ENCODE assay signal across 18 cellular contexts in the genomic region with DNA sequence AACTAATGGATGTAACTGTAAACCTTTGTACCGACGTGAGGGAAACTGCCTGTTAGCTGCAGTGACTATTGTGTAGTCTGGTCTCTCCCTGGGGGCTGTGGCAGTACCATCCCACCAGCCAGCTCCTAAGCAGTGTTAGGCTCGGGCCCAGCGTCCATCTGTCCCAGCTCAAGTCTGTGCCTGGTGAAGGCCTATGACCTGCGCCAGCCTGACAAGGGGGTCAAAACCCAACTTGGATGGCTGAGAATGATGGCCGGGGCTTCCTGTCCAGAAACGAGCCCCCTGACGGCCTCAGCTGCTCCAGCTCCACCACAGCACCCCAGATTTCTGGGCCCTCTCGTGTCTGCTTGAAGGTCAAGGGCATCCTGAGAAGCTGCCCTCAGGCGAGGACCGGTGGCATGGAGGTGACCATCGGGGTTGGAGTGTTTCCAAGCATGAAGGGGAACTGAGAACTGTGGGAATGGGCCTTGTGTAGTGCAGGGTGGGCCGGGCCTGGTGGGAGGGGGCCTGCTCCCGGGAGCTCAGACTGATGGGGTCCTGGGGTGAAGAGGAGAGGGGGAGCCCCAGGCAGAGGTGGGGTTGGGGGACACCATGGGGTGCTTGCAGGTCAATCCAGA. TPM values are rescaled to one million over a fixed set of nuclear protein-coding genes. Genes with fewer than 3 reads are reported as not detected.
DNase-seq lines count a peak whose midpoint lies in the region; ATAC-seq, FAIRE-seq and TF ChIP-seq lines count a peak whose summit lies in the region.
"Had no signal": no experiment of that assay in that cellular context is flagged by ENCODE, and none has a peak within 500 bp of the region (broad histone marks: within the 10 kb centered on the region; RNA-seq: fewer than 3 reads in every experiment).

No MANE protein-coding gene starts in this region.

- no peak overlapping the region for H3K4me3 Mint-ChIP-seq in nephron progenitor cell
- H3K4me3 Mint-ChIP-seq: activated naive CD8-positive, alpha-beta T cell treated with anti-CD3 and anti-CD28 coated beads for 36 hours had no signal

- ATAC-seq in heart right ventricle (peak in 4 of 8 donors; percentile 2 to 5 (median 3)), GM12878 (no peak), upper lobe of left lung (ENCODE audit: low FRiP score in 2 of 2) (no peak), GM21381 (IDR thresholded peaks at IDR 0.05; ENCODE audit: unreplicated experiment) (no peak)

- H3K27ac ChIP-seq in heart right ventricle (peak overlapping the region in 8 of 10 donors; percentile 34 to 100 (median 83)), GM12878 (ENCODE audit: control insufficient read depth, insufficient read depth) (peak overlapping the region; percentile 15; the same call in 1 of the 2 replicates), upper lobe of left lung (peak overlapping the region; percentile 94 to 97 (median 95))

- peaks cover 0 to 81% (median 17%) of the 10 kb centered on the region in 9 donors for H3K4me1 ChIP-seq in heart right ventricle
- H3K4me1 ChIP-seq in GM12878 (ENCODE audit: control insufficient read depth, insufficient read depth, low read length) = peaks cover 41% of the 10 kb centered on the region
- H3K4me1 ChIP-seq in upper lobe of left lung = peaks cover 20 to 43% (median 41%) of the 10 kb centered on the region in 4 donors

- TF ChIP-seq EP300 in GM12878 (IDR thresholded peaks at IDR 0.05; ENCODE audit: borderline replicate concordance in 1 of 2, control insufficient read depth in 1 of 2, low read depth in 2 of 2, low read length in 2 of 2) (no peak), upper lobe of left lung (IDR thresholded peaks at IDR 0.05) (no peak)

- H3K36me3 Mint-ChIP-seq in nephron progenitor cell (ENCODE audit: low read depth) = no peaks in the 10 kb centered on the region
- H3K36me3 Mint-ChIP-seq: activated naive CD8-positive, alpha-beta T cell treated with anti-CD3 and anti-CD28 coated beads for 36 hours had no signal

- TF ChIP-seq POLR2A in GM12878 (IDR thresholded peaks at IDR 0.05; ENCODE audit: low read depth, low read length) = no peak
- TF ChIP-seq POLR2A in upper lobe of left lung (IDR thresholded peaks at IDR 0.05) = no peak

- H3K9me3 Mint-ChIP-seq in nephron progenitor cell = no peaks in the 10 kb centered on the region
- H3K9me3 Mint-ChIP-seq: activated naive CD8-positive, alpha-beta T cell treated with anti-CD3 and anti-CD28 coated beads for 36 hours had no signal

- in situ Hi-C loops in GM12878 (cut with MboI) = no loop called here

- H3K36me3 ChIP-seq in heart right ventricle (no peaks in the 10 kb centered on the region), GM12878 (ENCODE audit: control insufficient read depth in 2 of 2, insufficient read depth in 2 of 2, low read length in 1 of 2) (no peaks in the 10 kb centered on the region; a peak in 1 of 4 replicates), upper lobe of left lung (no peaks in the 10 kb centered on the region)

- H3K9ac ChIP-seq in GM12878 (ENCODE audit: control insufficient read depth, insufficient read depth, low read length) = no peak overlapping the region

- intact Hi-C loops in heart right ventricle (cut with DNase I) (no loop called here), cardiac septum (cut with DNase I) (no loop called here), GM12878 (cut with micrococcal nuclease; ENCODE audit: unreplicated experiment) (no loop called here)

- CTCF ChIA-PET in GM12878 (lab: Yijun Ruan, JAX) = interaction anchor here (0.7 to 5.0 kb wide), 9 partner anchors 8 to 775 kb away, joined by 3 to 40 read pairs (median 5); a partner anchor contains a TSS

- RAD21 ChIA-PET in GM12878 (lab: Charles Lee; ENCODE audit: unreplicated experiment) = interaction anchor here (1.0 to 3.7 kb wide), 6 partner anchors 7 to 19 kb away, joined by 4 to 21 read pairs (median 12); a partner anchor contains a TSS

- H3K79me2 ChIP-seq in GM12878 (ENCODE audit: control insufficient read depth, insufficient read depth, low read length) = no peaks in the 10 kb centered on the region; the same call in 1 of the 2 replicates

- TF ChIP-seq RAD21 in GM12878 (IDR thresholded peaks at IDR 0.05; ENCODE audit: insufficient read depth, low read depth, low read length) = no peak

- no TSS peak for BruUV-seq in GM12878 (replicated peaks; lab: Mats Ljungman, UMichigan)

- H3K4me3 ChIP-seq in heart right ventricle = no peak overlapping the region
- H3K4me3 ChIP-seq in GM12878 = no peak overlapping the region
- no peak overlapping the region for H3K4me3 ChIP-seq in upper lobe of left lung

- 87 to 90% methylated on average over 14 of the region's 14 CpGs for WGBS in heart right ventricle, 2 donors
- 71% methylated on average over 14 of the region's 14 CpGs for WGBS in GM12878 (ENCODE audit: insufficient coverage, insufficient replicate concordance, low lambda C conversion rate, missing lambda C conversion rate)
- 67 to 76% methylated on average over 8 to 14 of the region's 14 CpGs for WGBS in upper lobe of left lung, 2 donors

- TF ChIP-seq CTCF in heart right ventricle (IDR thresholded peaks at IDR 0.05) = no peak
- no peak for TF ChIP-seq CTCF in GM12878 (IDR thresholded peaks at IDR 0.05 in 2 of 3, conservative IDR thresholded peaks at IDR 0.05 in 1 of 3; ENCODE audit: control insufficient read depth in 2 of 3, extremely low read depth in 1 of 3, insufficient read depth in 1 of 3, low read depth in 3 of 3, low read length in 3 of 3)
- no peak for TF ChIP-seq CTCF in upper lobe of left lung (IDR thresholded peaks at IDR 0.05)
- no peak for TF ChIP-seq CTCF in nephron progenitor cell (IDR thresholded peaks at IDR 0.05)

- no peak for FAIRE-seq in GM12878 (lab: Jason Lieb, UNC)
- FAIRE-seq: GM19239, islet of Langerhans had no signal

- no peak overlapping the region for H3K27ac Mint-ChIP-seq in nephron progenitor cell

- DNase-seq in heart right ventricle = no peak
- no peak for DNase-seq in cardiac septum (ENCODE audit: low spot score)
- DNase-seq in GM12878 (ENCODE audit: low read depth, low spot score) = no peak
- DNase-seq in midbrain (lab: John Stamatoyannopoulos, UW) = peak; percentile 9
- DNase-seq in upper lobe of left lung = no peak
- no peak for DNase-seq in activated T-cell treated with anti-CD3 and anti-CD28 coated beads, Interleukin-2, amount 50 U/mL, for 48 hours
- DNase-seq in nephron progenitor cell = no peak
- DNase-seq: activated naive CD8-positive, alpha-beta T cell treated with anti-CD3 and anti-CD28 coated beads for 36 hours; cortex of kidney; NCI-H1092; NCI-H446; stimulated activated CD8-positive, alpha-beta memory T cell treated with anti-CD3 and anti-CD28 coated beads, Interleukin-4, amount 100 ng/mL, for 48 hours; T1000 had no signal

- H4K20me1 ChIP-seq in GM12878 (ENCODE audit: control insufficient read depth, insufficient read depth) = no peaks in the 10 kb centered on the region

- H3K27me3 ChIP-seq in heart right ventricle = no peaks in the 10 kb centered on the region
- no peaks in the 10 kb centered on the region for H3K27me3 ChIP-seq in GM12878 (replicated peaks in 1 of 2; ENCODE audit: control insufficient read depth in 2 of 2, insufficient read depth in 2 of 2, low read length in 1 of 2)
- H3K27me3 ChIP-seq in upper lobe of left lung = no peaks in the 10 kb centered on the region

- no peak overlapping the region for H3K4me2 ChIP-seq in GM12878 (ENCODE audit: control insufficient read depth, insufficient read depth)

- H3K27me3 Mint-ChIP-seq in nephron progenitor cell (ENCODE audit: low read depth, poor library complexity) = peaks cover 7% of the 10 kb centered on the region
- H3K27me3 Mint-ChIP-seq: activated naive CD8-positive, alpha-beta T cell treated with anti-CD3 and anti-CD28 coated beads for 36 hours had no signal

- peaks cover 46% of the 10 kb centered on the region for H3K4me1 Mint-ChIP-seq in nephron progenitor cell

- H3K9me3 ChIP-seq in heart right ventricle = no peaks in the 10 kb centered on the region
- H3K9me3 ChIP-seq in GM12878 (replicated peaks; ENCODE audit: control insufficient read depth, insufficient read depth, low read length) = no peaks in the 10 kb centered on the region
- H3K9me3 ChIP-seq in upper lobe of left lung = no peaks in the 10 kb centered on the region

- H2AFZ ChIP-seq in GM12878 (ENCODE audit: control insufficient read depth, low read depth, low read length) = no peak overlapping the region

- POLR2A ChIA-PET in GM12878 (lab: Charles Lee) = interaction anchor here (0.7 to 8.5 kb wide), 8 partner anchors 7 to 350 kb away, joined by 3 to 94 read pairs (median 4); a partner anchor contains a TSS

- SMC1A ChIA-PET in GM12878 (lab: Charles Lee; ENCODE audit: uncharacterized antibody, unreplicated experiment) = interaction anchor here (1.7 to 5.0 kb wide), 3 partner anchors 10 to 19 kb away, joined by 6 to 36 read pairs (median 23); a partner anchor contains a TSS

RNA-seq across cellular contexts. Expression of a gene that starts 14.3 kb away (rescaled TPM):
- total RNA-seq in heart right ventricle (10 to 100 TPM in 3 of 10 donors, 1 to 10 TPM in 7; 3.4 to 38.9 (median 6.7) TPM), cardiac septum (12.0 TPM), GM12878 (2014; rRNA removed) (19.9 and 25.9 TPM in 2 replicates), GM12878 (2014; rRNA removed; fragmentation: Illumina TruSeq; extraction: Trizol) (5.9 and 6.5 TPM in 2 replicates), GM12878 (2021) (29.5 and 31.1 TPM in 2 replicates), upper lobe of left lung (100 to 1,000 TPM in 5 of 6 donors, 10 to 100 TPM in 1; 52.8 to 275 (median 179) TPM)
- polyA plus RNA-seq in heart right ventricle (10 to 100 TPM in 1 of 2 donors, 1 to 10 TPM in 1; 6.7 to 10.2 TPM), GM12878 (2011; rRNA removed) (3.6 and 10.2 TPM in 2 replicates), GM12878 (2014; fragmentation: Illumina TruSeq; extraction: Trizol) (1.3 and 8.8 TPM in 2 replicates), GM12878 (2014; fragmentation: Nextera tagmentation; extraction: Ambion mirVana) (under 1 TPM; 0.05 to 0.08 TPM), GM12878 (2014; rRNA removed) (24.5 and 30.2 TPM in 2 replicates), GM12878 (2016; fragmentation: Nextera tagmentation; extraction: Ambion mirVana) (10 to 100 TPM in 1 of 2 experiments, 1 to 10 TPM in 1; 9.2 to 15.0 TPM)
- total RNA-seq in GM12878 (2013; cell fraction: nucleolus; rRNA removed) = 8.7 and 10.3 TPM in 2 replicates
- polyA plus RNA-seq in GM12878 (2011; ENCODE audit: low read depth) = 7.3 TPM
- 13.4 and 15.8 TPM in 2 replicates for polyA plus RNA-seq in GM12878 (2011; cell fraction: cytosol; rRNA removed)
- polyA plus RNA-seq in GM12878 (2011; cell fraction: nucleus; rRNA removed) = 13.8 and 20.3 TPM in 2 replicates
- polyA plus RNA-seq in GM12878 (2012) = 26.5 and 28.6 TPM in 2 replicates
- 9.1 and 16.5 TPM in 2 replicates for polyA minus RNA-seq in GM12878 (2011; rRNA and poly(A)+ RNA removed)
- 7.7 and 13.2 TPM in 2 replicates for polyA minus RNA-seq in GM12878 (2011; cell fraction: cytosol; rRNA and poly(A)+ RNA removed)
- 4.6 and 9.6 TPM in 2 replicates for polyA minus RNA-seq in GM12878 (2011; cell fraction: nucleus; rRNA and poly(A)+ RNA removed)
- total RNA-seq: Daoy, H4 had no signal

RNA-seq across cellular contexts. Expression of a gene that starts 15.7 kb away (rescaled TPM):
- total RNA-seq in heart right ventricle = 10 to 100 TPM; 31.1 to 54.5 (median 40.8) TPM
- 10 to 100 TPM; 62.3 to 86.4 TPM for polyA plus RNA-seq in heart right ventricle
- total RNA-seq in cardiac septum = 72.2 TPM
- 7.2 and 9.7 TPM in 2 replicates for total RNA-seq in GM12878 (2013; cell fraction: nucleolus; rRNA removed)
- total RNA-seq in GM12878 (2014; rRNA removed) = 11.3 and 14.5 TPM in 2 replicates
- 3.3 and 3.6 TPM in 2 replicates for total RNA-seq in GM12878 (2014; rRNA removed; fragmentation: Illumina TruSeq; extraction: Trizol)
- total RNA-seq in GM12878 (2021) = 14.5 and 15.0 TPM in 2 replicates
- polyA plus RNA-seq in GM12878 (2011; ENCODE audit: low read depth) = 3.5 TPM
- polyA plus RNA-seq in GM12878 (2011; rRNA removed) = 2.0 and 4.2 TPM in 2 replicates
- 6.3 and 12.0 TPM in 2 replicates for polyA plus RNA-seq in GM12878 (2011; cell fraction: cytosol; rRNA removed)
- 51.1 and 51.6 TPM in 2 replicates for polyA plus RNA-seq in GM12878 (2011; cell fraction: nucleus; rRNA removed)
- 11.0 and 11.1 TPM in 2 replicates for polyA plus RNA-seq in GM12878 (2012)
- 2.1 and 3.2 TPM in 2 replicates for polyA plus RNA-seq in GM12878 (2014; fragmentation: Illumina TruSeq; extraction: Trizol)
- polyA plus RNA-seq in GM12878 (2014; fragmentation: Nextera tagmentation; extraction: Ambion mirVana) = under 1 TPM; 0.23 to 0.60 TPM
- polyA plus RNA-seq in GM12878 (2014; rRNA removed) = 19.8 and 20.4 TPM in 2 replicates
- 1 to 10 TPM; 8.4 to 8.9 TPM for polyA plus RNA-seq in GM12878 (2016; fragmentation: Nextera tagmentation; extraction: Ambion mirVana)
- polyA minus RNA-seq in GM12878 (2011; rRNA and poly(A)+ RNA removed) = 2.6 and 4.5 TPM in 2 replicates
- polyA minus RNA-seq in GM12878 (2011; cell fraction: cytosol; rRNA and poly(A)+ RNA removed) = 2.3 and 2.4 TPM in 2 replicates
- 4.6 and 7.7 TPM in 2 replicates for polyA minus RNA-seq in GM12878 (2011; cell fraction: nucleus; rRNA and poly(A)+ RNA removed)
- total RNA-seq in upper lobe of left lung = 10 to 100 TPM; 47.9 to 98.8 (median 62.8) TPM

RNA-seq across cellular contexts. Expression of a gene that starts 33.6 kb away (rescaled TPM):
- total RNA-seq in heart right ventricle = 100 to 1,000 TPM; 129 to 171 (median 140) TPM
- 100 to 1,000 TPM; 184 to 272 TPM for polyA plus RNA-seq in heart right ventricle
- 132 TPM for total RNA-seq in cardiac septum
- 43.7 and 52.4 TPM in 2 replicates for total RNA-seq in GM12878 (2013; cell fraction: nucleolus; rRNA removed)
- 112 and 114 TPM in 2 replicates for total RNA-seq in GM12878 (2014; rRNA removed)
- total RNA-seq in GM12878 (2014; rRNA removed; fragmentation: Illumina TruSeq; extraction: Trizol) = 180 and 181 TPM in 2 replicates
- 144 and 157 TPM in 2 replicates for total RNA-seq in GM12878 (2021)
- polyA plus RNA-seq in GM12878 (2011; ENCODE audit: low read depth) = 116 TPM
- 143 and 159 TPM in 2 replicates for polyA plus RNA-seq in GM12878 (2011; rRNA removed)
- 118 and 142 TPM in 2 replicates for polyA plus RNA-seq in GM12878 (2011; cell fraction: cytosol; rRNA removed)
- 78.3 and 128 TPM in 2 replicates for polyA plus RNA-seq in GM12878 (2011; cell fraction: nucleus; rRNA removed)
- 90.1 and 134 TPM in 2 replicates for polyA plus RNA-seq in GM12878 (2012)
- 245 and 283 TPM in 2 replicates for polyA plus RNA-seq in GM12878 (2014; fragmentation: Illumina TruSeq; extraction: Trizol)
- polyA plus RNA-seq in GM12878 (2014; fragmentation: Nextera tagmentation; extraction: Ambion mirVana) = 10 to 100 TPM; 39.5 to 54.3 TPM
- 153 TPM in 2 replicates for polyA plus RNA-seq in GM12878 (2014; rRNA removed)
- polyA plus RNA-seq in GM12878 (2016; fragmentation: Nextera tagmentation; extraction: Ambion mirVana) = 100 to 1,000 TPM; 256 to 289 TPM
- 89.2 and 147 TPM in 2 replicates for polyA minus RNA-seq in GM12878 (2011; rRNA and poly(A)+ RNA removed)
- polyA minus RNA-seq in GM12878 (2011; cell fraction: cytosol; rRNA and poly(A)+ RNA removed) = 26.3 and 35.2 TPM in 2 replicates
- polyA minus RNA-seq in GM12878 (2011; cell fraction: nucleus; rRNA and poly(A)+ RNA removed) = 29.3 and 50.7 TPM in 2 replicates
- total RNA-seq in upper lobe of left lung = 100 to 1,000 TPM in 3 of 6 donors, 10 to 100 TPM in 3; 70.1 to 116 (median 99.8) TPM

RNA-seq across cellular contexts. Expression of a gene that starts 40.2 kb away (rescaled TPM):
- total RNA-seq in heart right ventricle (1,000 to 10,000 TPM; 1,404 to 3,138 (median 2,490) TPM), cardiac septum (1,860 TPM), GM12878 (2014; rRNA removed) (0.05 TPM in 1 of 2 replicates, not detected in the other), GM12878 (2014; rRNA removed; fragmentation: Illumina TruSeq; extraction: Trizol) (not detected in 2 replicates), GM12878 (2021) (not detected in 2 replicates), upper lobe of left lung (1 to 10 TPM in 3 of 6 donors, under 1 TPM in 2, not detected in 1; 0.61 to 1.8 (median 1.0) TPM)
- polyA plus RNA-seq in heart right ventricle (1,000 to 10,000 TPM in 1 of 2 donors, 100 to 1,000 TPM in 1; 484 to 2,250 TPM), GM12878 (2011; rRNA removed) (0.03 TPM in 1 of 2 replicates, not detected in the other), GM12878 (2014; fragmentation: Illumina TruSeq; extraction: Trizol) (0.03 TPM in 1 of 2 replicates, not detected in the other), GM12878 (2014; fragmentation: Nextera tagmentation; extraction: Ambion mirVana) (not detected), GM12878 (2014; rRNA removed) (0.06 TPM in 1 of 2 replicates, not detected in the other), GM12878 (2016; fragmentation: Nextera tagmentation; extraction: Ambion mirVana) (under 1 TPM in 1 of 2 experiments, not detected in 1; 0.08 TPM)
- total RNA-seq in GM12878 (2013; cell fraction: nucleolus; rRNA removed) = not detected in 2 replicates
- not detected for polyA plus RNA-seq in GM12878 (2011; ENCODE audit: low read depth)
- 0.05 and 0.06 TPM in 2 replicates for polyA plus RNA-seq in GM12878 (2011; cell fraction: cytosol; rRNA removed)
- polyA plus RNA-seq in GM12878 (2011; cell fraction: nucleus; rRNA removed) = 0.16 and 0.30 TPM in 2 replicates
- 0.04 and 0.08 TPM in 2 replicates for polyA plus RNA-seq in GM12878 (2012)
- polyA minus RNA-seq in GM12878 (2011; rRNA and poly(A)+ RNA removed) = 0.05 TPM in 1 of 2 replicates, not detected in the other
- not detected in 2 replicates for polyA minus RNA-seq in GM12878 (2011; cell fraction: cytosol; rRNA and poly(A)+ RNA removed)
- not detected in 2 replicates for polyA minus RNA-seq in GM12878 (2011; cell fraction: nucleus; rRNA and poly(A)+ RNA removed)
- total RNA-seq: activated naive CD8-positive, alpha-beta T cell treated with anti-CD3 and anti-CD28 coated beads for 36 hours; Daoy; H4 had no signal

RNA-seq across cellular contexts. Expression of a gene that starts 56.3 kb away (rescaled TPM):
- 10 to 100 TPM in 1 of 10 donors, 1 to 10 TPM in 9; 2.9 to 10.2 (median 4.0) TPM for total RNA-seq in heart right ventricle
- 1 to 10 TPM in 1 of 2 donors, under 1 TPM in 1; 0.33 to 6.2 TPM for polyA plus RNA-seq in heart right ventricle
- total RNA-seq in cardiac septum = 3.7 TPM
- total RNA-seq in GM12878 (2013; cell fraction: nucleolus; rRNA removed) = not detected in 2 replicates
- total RNA-seq in GM12878 (2014; rRNA removed) = 0.23 and 0.27 TPM in 2 replicates
- 0.09 and 0.13 TPM in 2 replicates for total RNA-seq in GM12878 (2014; rRNA removed; fragmentation: Illumina TruSeq; extraction: Trizol)
- 0.15 and 0.27 TPM in 2 replicates for total RNA-seq in GM12878 (2021)
- polyA plus RNA-seq in GM12878 (2011; ENCODE audit: low read depth) = not detected
- polyA plus RNA-seq in GM12878 (2011; rRNA removed) = 0.08 and 0.09 TPM in 2 replicates
- 0.07 TPM in 1 of 2 replicates, not detected in the other for polyA plus RNA-seq in GM12878 (2011; cell fraction: cytosol; rRNA removed)
- 0.23 and 0.48 TPM in 2 replicates for polyA plus RNA-seq in GM12878 (2011; cell fraction: nucleus; rRNA removed)
- polyA plus RNA-seq in GM12878 (2012) = 0.08 and 0.91 TPM in 2 replicates
- polyA plus RNA-seq in GM12878 (2014; fragmentation: Illumina TruSeq; extraction: Trizol) = not detected in 2 replicates
- polyA plus RNA-seq in GM12878 (2014; fragmentation: Nextera tagmentation; extraction: Ambion mirVana) = not detected
- polyA plus RNA-seq in GM12878 (2014; rRNA removed) = 0.28 TPM in 1 of 2 replicates, not detected in the other
- polyA plus RNA-seq in GM12878 (2016; fragmentation: Nextera tagmentation; extraction: Ambion mirVana) = not detected
- polyA minus RNA-seq in GM12878 (2011; rRNA and poly(A)+ RNA removed) = 0.31 TPM in 1 of 2 replicates, not detected in the other
- polyA minus RNA-seq in GM12878 (2011; cell fraction: cytosol; rRNA and poly(A)+ RNA removed) = not detected in 2 replicates
- polyA minus RNA-seq in GM12878 (2011; cell fraction: nucleus; rRNA and poly(A)+ RNA removed) = 0.12 and 1.1 TPM in 2 replicates
- 1 to 10 TPM in 2 of 6 donors, under 1 TPM in 1, not detected in 3; 0.30 to 1.1 (median 1.0) TPM for total RNA-seq in upper lobe of left lung
- total RNA-seq: Daoy, H4 had no signal

Comparison
In these comparisons a context has a peak if more than half of its experiments do, and no peak if none do; other contexts are left out.
1. H3K27ac ChIP-seq: peak in every context shown above with its lines; median percentile 95 in upper lobe of left lung; 83 in heart right ventricle; 15 in GM12878.